Comparison of ENCODE assay signal across 29 cellular contexts in genomic region chr11:13364388-13364787, GRCh38.
DNase-seq lines count a peak whose midpoint lies in the region; ATAC-seq, FAIRE-seq and TF ChIP-seq lines count a peak whose summit lies in the region.
"Had no signal": no experiment of that assay in that cellular context is flagged by ENCODE, and none has a peak within 500 bp of the region (broad histone marks: within the 10 kb centered on the region; RNA-seq: fewer than 3 reads in every experiment).

No MANE protein-coding gene starts in this region.

- H4K20me1 ChIP-seq in astrocyte (ENCODE audit: insufficient read depth, low read length) = no peaks in the 10 kb centered on the region

- H3K79me2 ChIP-seq in astrocyte (ENCODE audit: insufficient read depth, low read length) = no peaks in the 10 kb centered on the region
- H3K79me2 ChIP-seq: hepatocyte had no signal

- H3K4me3 Mint-ChIP-seq in astrocyte (ENCODE audit: unreplicated experiment) (no peak overlapping the region), immature natural killer cell (no peak overlapping the region)
- H3K4me3 Mint-ChIP-seq: activated T-helper 1 cell treated with anti-CD3 and anti-CD28 coated beads, Interleukin-12 subunit alpha, Interleukin-12 subunit beta, Interleukin-2, Interleukin-4 antibody, amounts not matched to agents 30 ng/mL and 10 ng/mL and 1 ng/mL, durations not matched to agents 14 hours and 24 hours and 36 hours; CD4-positive, alpha-beta T cell; neural crest cell had no signal

- H3K27me3 ChIP-seq in A673 (replicated peaks; ENCODE audit: insufficient read depth, low read depth, low read length, poor library complexity) (no peaks in the 10 kb centered on the region), astrocyte (ENCODE audit: insufficient read depth, low read length) (no peaks in the 10 kb centered on the region)
- H3K27me3 ChIP-seq: ascending aorta, hepatocyte, Peyer's patch, SJCRH30, vagina had no signal

- H3K27me3 Mint-ChIP-seq in astrocyte (ENCODE audit: low read depth, unreplicated experiment) = no peaks in the 10 kb centered on the region
- peaks cover 0 to 10% (median 0%) of the 10 kb centered on the region in 3 donors for H3K27me3 Mint-ChIP-seq in immature natural killer cell (ENCODE audit: low read depth in 3 of 3)
- H3K27me3 Mint-ChIP-seq: CD4-positive, alpha-beta T cell had no signal

- H3K9me3 Mint-ChIP-seq in astrocyte (ENCODE audit: unreplicated experiment) (no peaks in the 10 kb centered on the region), immature natural killer cell (no peaks in the 10 kb centered on the region)
- H3K9me3 Mint-ChIP-seq: activated T-helper 1 cell treated with anti-CD3 and anti-CD28 coated beads, Interleukin-12 subunit alpha, Interleukin-12 subunit beta, Interleukin-2, Interleukin-4 antibody, amounts not matched to agents 30 ng/mL and 10 ng/mL and 1 ng/mL, durations not matched to agents 14 hours and 24 hours and 36 hours; CD4-positive, alpha-beta T cell; neural crest cell had no signal

- no TSS peak for BruUV-seq in A673 (replicated peaks; lab: Mats Ljungman, UMichigan)

- CTCF ChIA-PET in A673 (lab: Charles Lee) = no interaction called here

- no peak for ATAC-seq in GM18867 (IDR thresholded peaks at IDR 0.05; ENCODE audit: unreplicated experiment)
- ATAC-seq: right cardiac atrium had no signal

- DNase-seq in A673 (ENCODE audit: low spot score) (peak; percentile 51), ELR (ENCODE audit: low read depth) (peak; percentile 42), astrocyte (ENCODE audit: low read depth) (peak; percentile 8), immature natural killer cell (no peak), NAMALWA (ENCODE audit: low spot score) (no peak), hypothalamus (lab: John Stamatoyannopoulos, UW) (no peak)
- DNase-seq: activated CD4-positive, alpha-beta T cell treated with anti-CD3 and anti-CD28 coated beads for 1 hour; activated naive CD4-positive, alpha-beta T cell treated with anti-CD3 and anti-CD28 coated beads, Interleukin-2, amount 50 U/mL, for 16 hours; CD4-positive, alpha-beta T cell; DMS 273 treated with DMSO at 0.1 percent for 48 hours; erythroblast; GOT3; NCI-H1092 treated with DMSO at 0.1 percent for 48 hours; NCI-H187 treated with DMSO at 0.1 percent for 48 hours; NCI-H526 treated with DMSO at 0.1 percent for 48 hours; Peyer's patch; right cardiac atrium; SJCRH30; stimulated activated CD4-positive, alpha-beta T cell treated with anti-CD3 and anti-CD28 coated beads, Interleukin-4, amount 100 ng/mL, for 1 hour; stimulated activated naive CD4-positive, alpha-beta T cell had no signal

- POLR2A ChIA-PET in A673 (lab: Charles Lee; ENCODE audit: low non-redundant PET) = no interaction called here

- H3K4me2 ChIP-seq in astrocyte (ENCODE audit: low read length) = peak overlapping the region; percentile 54
- H3K4me2 ChIP-seq: hepatocyte had no signal

- H3K9me3 ChIP-seq in A673 (ENCODE audit: low read depth, low read length, poor library complexity, severe bottlenecking) (no peaks in the 10 kb centered on the region), astrocyte (ENCODE audit: insufficient read depth, low read depth, low read length) (no peaks in the 10 kb centered on the region)
- H3K9me3 ChIP-seq: ascending aorta, Peyer's patch, SJCRH30, thoracic aorta, vagina had no signal

- H3K4me1 Mint-ChIP-seq in astrocyte (ENCODE audit: low read depth, unreplicated experiment) (peaks cover 39% of the 10 kb centered on the region), immature natural killer cell (peaks cover 3 to 9% of the 10 kb centered on the region in 2 donors)

- intact Hi-C loops in A673 (cut with micrococcal nuclease; ENCODE audit: unreplicated experiment) = no loop called here

- H3K27ac Mint-ChIP-seq in astrocyte (ENCODE audit: unreplicated experiment) (no peak overlapping the region), immature natural killer cell (peak overlapping the region in 4 of 6 donors; percentile 7 to 60 (median 48))
- H3K27ac Mint-ChIP-seq: activated T-helper 1 cell treated with anti-CD3 and anti-CD28 coated beads, Interleukin-12 subunit alpha, Interleukin-12 subunit beta, Interleukin-2, Interleukin-4 antibody, amounts not matched to agents 30 ng/mL and 10 ng/mL and 1 ng/mL, durations not matched to agents 14 hours and 24 hours and 36 hours; CD4-positive, alpha-beta T cell had no signal

- no peak overlapping the region for H3K4me3 ChIP-seq in A673 (ENCODE audit: low read depth, low read length, poor library complexity, severe bottlenecking)
- no peak overlapping the region for H3K4me3 ChIP-seq in astrocyte (ENCODE audit: insufficient read depth, low read depth, low read length)
- H3K4me3 ChIP-seq: ascending aorta, hepatocyte, Peyer's patch, SJCRH30, thoracic aorta, vagina had no signal

- H3K9ac ChIP-seq in astrocyte (ENCODE audit: low read length) = peak overlapping the region; percentile 4

- FAIRE-seq in astrocyte (lab: Jason Lieb, UNC) = no peak
- FAIRE-seq: frontal cortex, islet of Langerhans had no signal

- H3K36me3 ChIP-seq in A673 (ENCODE audit: insufficient read depth, low read length, poor library complexity, severe bottlenecking) (no peaks in the 10 kb centered on the region), astrocyte (ENCODE audit: insufficient read depth, low read length) (peaks cover 11% of the 10 kb centered on the region)

- TF ChIP-seq CTCF in A673 (conservative IDR thresholded peaks at IDR 0.05; ENCODE audit: low read depth, low read length) = no peak
- no peak for TF ChIP-seq CTCF in astrocyte (IDR thresholded peaks at IDR 0.05; ENCODE audit: insufficient read depth, low read depth, low read length)

- H3K4me1 ChIP-seq in A673 (ENCODE audit: insufficient read depth, low read length, poor library complexity, severe bottlenecking) (no peaks in the 10 kb centered on the region), astrocyte (ENCODE audit: insufficient read depth, low read length) (peaks cover 30% of the 10 kb centered on the region)
- H3K4me1 ChIP-seq: ascending aorta, Peyer's patch, SJCRH30, vagina had no signal

- peaks cover 17% of the 10 kb centered on the region for H3K36me3 Mint-ChIP-seq in astrocyte (ENCODE audit: low read depth, unreplicated experiment)
- peaks cover 12 to 59% (median 35%) of the 10 kb centered on the region in 3 donors for H3K36me3 Mint-ChIP-seq in immature natural killer cell

- H3K27ac ChIP-seq in A673 (ENCODE audit: low read depth, low read length, poor library complexity, severe bottlenecking) (no peak overlapping the region), astrocyte (ENCODE audit: low read depth, low read length) (peak overlapping the region; percentile 49)
- H3K27ac ChIP-seq: ascending aorta, hepatocyte, Peyer's patch, SJCRH30, thoracic aorta, vagina had no signal

- no peak overlapping the region for H2AFZ ChIP-seq in astrocyte (ENCODE audit: low read depth, low read length)
- H2AFZ ChIP-seq: hepatocyte had no signal

Comparison
In these comparisons a context has a peak if more than half of its experiments do, and no peak if none do; other contexts are left out.
1. DNase-seq: peak in A673 (single experiment), ELR (single experiment) and astrocyte (single experiment); none in immature natural killer cell (0 of 3), NAMALWA (single experiment) and hypothalamus (0 of 51).